Comparison of ENCODE assay signal across 9 cellular contexts in genomic region chr7:2520131-2520807, GRCh38. TPM values are rescaled to one million over a fixed set of nuclear protein-coding genes. Genes with fewer than 3 reads are reported as not detected.
DNase-seq lines count a peak whose midpoint lies in the region; ATAC-seq and TF ChIP-seq lines count a peak whose summit lies in the region.
"Had no signal": no experiment of that assay in that cellular context is flagged by ENCODE, and none has a peak within 500 bp of the region (broad histone marks: within the 10 kb centered on the region; RNA-seq: fewer than 3 reads in every experiment).

No MANE protein-coding gene starts in this region.

- peak overlapping the region; percentile 68 for H3K9ac ChIP-seq in skeletal muscle satellite cell (ENCODE audit: low read depth, low read length)

- H3K4me1 ChIP-seq in left ventricle myocardium inferior: peaks cover 68% of the 10 kb centered on the region
- H3K4me1 ChIP-seq in skeletal muscle satellite cell (ENCODE audit: control insufficient read depth, insufficient read depth, low read length): peaks cover 77% of the 10 kb centered on the region

- in situ Hi-C loops in Caki2 (cut with HindIII; ENCODE audit: low pct_unique_long_range_greater_than_20kb, low sequenced_read_pairs): no loop called here

- H3K4me3 ChIP-seq in left ventricle myocardium inferior (peak overlapping the region; percentile 73), skeletal muscle satellite cell (ENCODE audit: low read length) (peak overlapping the region; percentile 73)

- peak overlapping the region; percentile 91 for H3K27ac ChIP-seq in left ventricle myocardium inferior (replicated peaks)

- ATAC-seq in HG03135 (IDR thresholded peaks at IDR 0.05; ENCODE audit: unreplicated experiment) (peak; percentile 1), GM21825 (IDR thresholded peaks at IDR 0.05; ENCODE audit: unreplicated experiment) (no peak), GM18498 (IDR thresholded peaks at IDR 0.05; ENCODE audit: unreplicated experiment) (no peak)

- intact Hi-C loops in left ventricle myocardium inferior (cut with micrococcal nuclease): no loop called here

- no peaks in the 10 kb centered on the region for H3K9me3 ChIP-seq in left ventricle myocardium inferior (replicated peaks)
- H3K9me3 ChIP-seq in skeletal muscle satellite cell (replicated peaks; ENCODE audit: low read length): no peaks in the 10 kb centered on the region

- H3K27me3 ChIP-seq in left ventricle myocardium inferior (ENCODE audit: low read depth): peaks cover 52% of the 10 kb centered on the region
- H3K27me3 ChIP-seq in skeletal muscle satellite cell (ENCODE audit: control insufficient read depth, insufficient read depth, low read length): no peaks in the 10 kb centered on the region

- DNase-seq in Caki2 (ENCODE audit: low read depth): peak; percentile 42
- peak; percentile 75 for DNase-seq in activated CD8-positive, alpha-beta memory T cell treated with anti-CD3 and anti-CD28 coated beads for 24 hours
- DNase-seq in left ventricle myocardium inferior: no peak
- no peak for DNase-seq in Kasumi-1 (lab: John Stamatoyannopoulos, UW)

- peak overlapping the region; percentile 87 for H3K4me2 ChIP-seq in skeletal muscle satellite cell (ENCODE audit: low read length)

- TF ChIP-seq CTCF in left ventricle myocardium inferior (IDR thresholded peaks at IDR 0.05; ENCODE audit: borderline replicate concordance): no peak

- peaks cover 4% of the 10 kb centered on the region for H3K36me3 ChIP-seq in left ventricle myocardium inferior
- no peaks in the 10 kb centered on the region for H3K36me3 ChIP-seq in skeletal muscle satellite cell (ENCODE audit: insufficient read depth, low read length)

RNA-seq across cellular contexts. Expression of gene LFNG, which starts 0.7 kb away (rescaled TPM):
- 10.2 and 16.7 TPM in 2 replicates for total RNA-seq in Caki2 (2014; rRNA removed; shearing (Covaris generic); ENCODE audit: low replicate concordance)
- 5.2 TPM for total RNA-seq in left ventricle myocardium inferior
- total RNA-seq in skeletal muscle satellite cell (2012; rRNA removed): 1.3 and 2.0 TPM in 2 replicates

RNA-seq across cellular contexts. Expression of gene BRAT1, which starts 35.1 kb away (rescaled TPM):
- total RNA-seq in Caki2 (2014; rRNA removed; shearing (Covaris generic); ENCODE audit: low replicate concordance): 60.7 and 74.9 TPM in 2 replicates
- 13.7 TPM for total RNA-seq in left ventricle myocardium inferior
- total RNA-seq in skeletal muscle satellite cell (2012; rRNA removed): 25.3 and 31.0 TPM in 2 replicates

RNA-seq across cellular contexts. Expression of gene IQCE, which starts 38.5 kb away (rescaled TPM):
- 8.9 and 32.5 TPM in 2 replicates for total RNA-seq in Caki2 (2014; rRNA removed; shearing (Covaris generic); ENCODE audit: low replicate concordance)
- 11.5 TPM for total RNA-seq in left ventricle myocardium inferior
- total RNA-seq in skeletal muscle satellite cell (2012; rRNA removed): 6.8 and 9.6 TPM in 2 replicates

RNA-seq across cellular contexts. Expression of gene GRIFIN, which starts 44.1 kb away (rescaled TPM):
- not detected in 2 replicates for total RNA-seq in Caki2 (2014; rRNA removed; shearing (Covaris generic); ENCODE audit: low replicate concordance)
- not detected for total RNA-seq in left ventricle myocardium inferior
- total RNA-seq in skeletal muscle satellite cell (2012; rRNA removed): not detected in 2 replicates
- total RNA-seq: T-helper 1 cell treated with Interleukin-12 subunit alpha and Interleukin-12 subunit beta and Interleukin-4 antibody, amounts not matched to agents 30 ng/mL and 1 ng/mL, for 36 hours had no signal

Comparison
In these comparisons a context has a peak if more than half of its experiments do, and no peak if none do; other contexts are left out.
1. DNase-seq: peak in Caki2 (single experiment) and activated CD8-positive, alpha-beta memory T cell treated with anti-CD3 and anti-CD28 coated beads for 24 hours (single experiment); none in left ventricle myocardium inferior (single experiment) and Kasumi-1 (0 of 2).